In the genomic region with DNA sequence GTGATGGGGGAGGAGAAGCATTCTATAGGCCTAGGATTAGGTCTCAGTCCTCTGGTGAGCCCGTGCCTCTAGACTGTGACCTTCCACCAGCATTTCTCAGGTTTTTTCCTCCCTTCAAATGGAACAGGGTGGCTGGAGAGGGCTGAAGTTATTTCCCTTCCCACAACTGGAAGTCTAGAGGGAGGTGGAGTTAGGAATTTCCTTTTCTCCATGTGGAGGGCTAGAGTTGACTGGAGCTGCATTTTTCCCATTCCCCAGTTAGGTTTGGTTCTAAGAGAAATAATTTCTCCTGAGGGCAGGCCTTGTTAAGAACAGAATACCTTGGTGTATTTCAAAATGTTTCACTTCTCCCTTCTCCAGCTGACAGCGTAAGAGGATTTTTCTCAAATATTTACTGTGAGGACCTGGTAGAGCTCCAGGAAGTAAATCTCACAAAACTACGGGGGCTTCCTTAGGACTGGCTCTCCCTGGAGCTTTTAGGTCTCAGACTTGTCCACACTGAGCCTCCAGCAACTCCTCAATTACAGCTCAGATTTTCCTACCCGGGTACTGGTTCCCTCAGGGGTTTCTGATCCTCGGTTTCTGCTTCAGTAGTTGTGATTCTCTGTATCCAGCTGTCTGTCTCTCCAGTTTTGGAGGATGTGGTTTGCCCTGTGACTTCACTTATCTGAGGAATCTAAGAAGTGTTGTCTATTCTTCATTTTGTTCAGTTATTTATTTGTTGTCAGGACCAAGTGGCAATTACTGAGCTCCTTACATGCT, we compare ENCODE assay signal across 9 cellular contexts. TPM values are rescaled to one million over a fixed set of nuclear protein-coding genes. Genes with fewer than 3 reads are reported as not detected.
DNase-seq lines count a peak whose midpoint lies in the region; ATAC-seq and TF ChIP-seq lines count a peak whose summit lies in the region.
"Had no signal": no experiment of that assay in that cellular context is flagged by ENCODE, and none has a peak within 500 bp of the region (broad histone marks: within the 10 kb centered on the region; RNA-seq: fewer than 3 reads in every experiment).

No MANE protein-coding gene starts in this region.

- H3K4me1 ChIP-seq in SJSA1 (replicated peaks): peaks cover 23% of the 10 kb centered on the region
- peaks cover 17 to 53% (median 45%) of the 10 kb centered on the region in 4 donors for H3K4me1 ChIP-seq in esophagus muscularis mucosa

- H3K9me3 ChIP-seq in SJSA1 (replicated peaks): peaks cover 4% of the 10 kb centered on the region
- H3K9me3 ChIP-seq in esophagus muscularis mucosa: no peaks in the 10 kb centered on the region

- H3K27ac ChIP-seq in SJSA1 (peak overlapping the region; percentile 68), esophagus muscularis mucosa (replicated peaks in 1 of 4) (peak overlapping the region; percentile 51 to 64 (median 56)), skin epidermis (peak overlapping the region in 17 of 21 experiments; percentile 22 to 78 (median 44))
- H3K27ac ChIP-seq: C4-2B had no signal

- intact Hi-C loops in esophagus muscularis mucosa (cut with DNase I): loop anchor here (5.0 kb wide), 1 partner anchor 48 kb away; a partner anchor contains a TSS

- no peak for TF ChIP-seq EP300 in esophagus muscularis mucosa (IDR thresholded peaks at IDR 0.05)

- H3K4me3 ChIP-seq in SJSA1: no peak overlapping the region
- H3K4me3 ChIP-seq in esophagus muscularis mucosa: peak overlapping the region in 1 of 4 donors; percentile 4
- no peak overlapping the region for H3K4me3 ChIP-seq in skin epidermis

- H3K36me3 ChIP-seq in SJSA1 (peaks cover 10% of the 10 kb centered on the region), esophagus muscularis mucosa (no peaks in the 10 kb centered on the region)

- TF ChIP-seq CTCF in esophagus muscularis mucosa (IDR thresholded peaks at IDR 0.05): no peak

- no peak for ATAC-seq in HG03135 (IDR thresholded peaks at IDR 0.05; ENCODE audit: unreplicated experiment)

- DNase-seq in activated CD4-positive, alpha-beta T cell treated with anti-CD3 and anti-CD28 coated beads for 48 hours: peak; percentile 23
- no peak for DNase-seq in activated CD4-positive, alpha-beta T cell treated with anti-CD3 and anti-CD28 coated beads for 4 hours
- peak in 1 of 2 experiments; percentile 56 for DNase-seq in SJSA1 (ENCODE audit: low read depth in 1 of 2, low spot score in 2 of 2)
- no peak for DNase-seq in esophagus muscularis mucosa (ENCODE audit: extremely low spot score)
- no peak for DNase-seq in NCI-H748 treated with DMSO at 0.1 percent for 48 hours (lab: John Stamatoyannopoulos, UW)
- DNase-seq in NCI-H1930 (lab: John Stamatoyannopoulos, UW): no peak

- WGBS in esophagus muscularis mucosa: 33% methylated on average over 5 of the region's 5 CpGs

- H3K27me3 ChIP-seq in SJSA1 (replicated peaks) (no peaks in the 10 kb centered on the region), esophagus muscularis mucosa (no peaks in the 10 kb centered on the region)

- TF ChIP-seq POLR2A in esophagus muscularis mucosa (IDR thresholded peaks at IDR 0.05; ENCODE audit: low read depth): no peak

RNA-seq across cellular contexts. Expression of a gene that starts 6.0 kb away (rescaled TPM):
- total RNA-seq in SJSA1 (2014; rRNA removed; shearing (Covaris generic)): 59.8 and 65.5 TPM in 2 replicates
- 100 to 1,000 TPM in 2 of 4 donors, 10 to 100 TPM in 2; 60.3 to 115 (median 89.2) TPM for total RNA-seq in esophagus muscularis mucosa

RNA-seq across cellular contexts. Expression of a gene that starts 49.4 kb away (rescaled TPM):
- total RNA-seq in SJSA1 (2014; rRNA removed; shearing (Covaris generic)): 46.0 and 62.5 TPM in 2 replicates
- 10 to 100 TPM; 60.3 to 89.7 (median 79.8) TPM for total RNA-seq in esophagus muscularis mucosa
